8 cellular contexts compared by ENCODE assay signal in the genomic region with DNA sequence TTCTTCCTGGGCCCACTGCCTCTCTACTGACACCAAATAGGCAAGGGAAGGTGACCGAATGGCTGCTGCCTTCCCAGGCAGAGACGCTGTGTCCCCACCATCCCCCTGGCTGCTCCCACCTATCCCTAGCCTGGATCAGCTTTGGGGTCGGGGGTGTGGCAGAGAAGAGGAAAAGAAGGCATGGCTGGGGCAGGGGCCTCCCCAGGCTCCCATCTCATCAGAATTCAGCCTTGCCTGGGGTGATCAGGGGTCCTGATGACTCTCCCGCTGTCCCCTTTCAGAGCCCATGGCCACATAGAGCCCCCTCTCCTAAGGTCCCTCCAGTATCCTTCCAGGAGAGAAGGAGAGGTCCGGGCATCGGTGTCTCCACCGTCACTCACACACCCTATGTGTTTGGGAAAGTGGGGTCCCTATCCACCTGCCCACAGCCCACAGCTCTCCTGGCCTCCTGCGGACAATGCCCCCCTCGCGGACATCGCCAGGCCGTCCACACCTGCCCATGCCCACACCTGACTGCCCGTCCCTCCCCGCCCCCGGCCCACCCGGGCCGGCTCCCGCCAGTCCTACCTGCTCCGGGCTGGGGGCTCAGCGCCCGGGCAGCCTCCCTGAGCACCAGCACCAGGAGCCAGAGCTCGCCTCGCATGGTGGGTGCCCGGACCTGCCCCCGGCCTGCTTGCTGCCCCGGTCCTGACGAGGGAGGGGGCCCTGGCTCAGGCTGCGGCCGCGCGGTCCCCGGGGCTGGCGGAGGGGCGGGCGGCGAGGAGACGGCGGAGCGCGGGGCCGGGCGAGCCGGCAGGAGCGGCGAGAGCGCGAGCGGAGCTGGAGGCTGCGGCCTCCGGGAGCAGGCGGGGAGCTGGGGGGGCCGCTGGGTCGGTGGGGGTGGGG. TPM values are rescaled to one million over a fixed set of nuclear protein-coding genes. Genes with fewer than 3 reads are reported as not detected.
DNase-seq lines count a peak whose midpoint lies in the region; ATAC-seq, FAIRE-seq and TF ChIP-seq lines count a peak whose summit lies in the region.

TSS of gene PLXDC1 (minus strand) at position 843 of the 885 bp plus-strand sequence. CDS start at position 643, 200 bp downstream.

- in situ Hi-C loops in GM12878 (cut with MboI), result loop anchor here (5.0 to 10.0 kb wide), 2 partner anchors 164 to 396 kb away; partner anchors contain the start of gene PSMB3
- in situ Hi-C loops in HepG2 (cut with HindIII; ENCODE audit: extremely low pct_ligation_motif_present, low pct_unique_long_range_greater_than_20kb), result loop anchor here (5.0 to 25.0 kb wide), 4 partner anchors 79 to 389 kb away; partner anchors contain the start of gene PSMB3

- no peak for FAIRE-seq in GM12878 (lab: Jason Lieb, UNC)
- no peak for FAIRE-seq in HepG2 (lab: Jason Lieb, UNC)

- TF ChIP-seq CTCF in GM12878 (IDR thresholded peaks at IDR 0.05 in 2 of 3, conservative IDR thresholded peaks at IDR 0.05 in 1 of 3; ENCODE audit: control insufficient read depth in 2 of 3, extremely low read depth in 1 of 3, insufficient read depth in 1 of 3, low read depth in 3 of 3, low read length in 3 of 3) (no peak), HepG2 (CRISPR knock-in tag; IDR thresholded peaks at IDR 0.05) (no peak), thoracic aorta (IDR thresholded peaks at IDR 0.05) (no peak), GM20000 (IDR thresholded peaks at IDR 0.05; ENCODE audit: extremely low read depth, missing control alignments) (no peak)

- SMC1A ChIA-PET in GM12878 (lab: Charles Lee; ENCODE audit: uncharacterized antibody, unreplicated experiment), result interaction anchor here (3.2 to 4.2 kb wide), 3 partner anchors 14 to 167 kb away, joined by 18 to 117 read pairs (median 47); partner anchors contain the start of gene ARL5C

- WGBS in GM12878 (ENCODE audit: insufficient coverage, insufficient replicate concordance, low lambda C conversion rate, missing lambda C conversion rate), result 4% methylated on average over 19 of the region's 53 CpGs
- 8% methylated on average over 39 of the region's 53 CpGs for WGBS in HepG2 (ENCODE audit: low lambda C conversion rate)

- H3K4me2 ChIP-seq in GM12878 (ENCODE audit: control insufficient read depth, insufficient read depth) (peak within 1 kb of the TSS; percentile 98; the same call in 1 of the 2 replicates), HepG2 (ENCODE audit: low read depth, low read length) (peak within 1 kb of the TSS; percentile 97)

- BruUV-seq in GM12878 (replicated peaks; lab: Mats Ljungman, UMichigan) (no TSS peak), HepG2 (replicated peaks; lab: Mats Ljungman, UMichigan) (no TSS peak)

- ATAC-seq in GM12878 (no peak), HepG2 (no peak), thoracic aorta (ENCODE audit: insufficient number of reproducible peaks, low FRiP score, low read depth) (no peak)

- H3K36me3 ChIP-seq in GM12878 (ENCODE audit: control insufficient read depth in 2 of 2, insufficient read depth in 2 of 2, low read length in 1 of 2), result no peaks in the 10 kb centered on the region
- H3K36me3 ChIP-seq in HepG2 (replicated peaks in 1 of 2; ENCODE audit: control insufficient read depth in 1 of 2, insufficient read depth in 2 of 2, low read length in 2 of 2), result no peaks in the 10 kb centered on the region
- H3K36me3 ChIP-seq in thoracic aorta, result no peaks in the 10 kb centered on the region

- H3K79me2 ChIP-seq in GM12878 (ENCODE audit: control insufficient read depth, insufficient read depth, low read length) (no peaks in the 10 kb centered on the region), HepG2 (ENCODE audit: insufficient read depth, low read length) (no peaks in the 10 kb centered on the region)

- TF ChIP-seq EP300 in GM12878 (IDR thresholded peaks at IDR 0.05; ENCODE audit: borderline replicate concordance in 1 of 2, control insufficient read depth in 1 of 2, low read depth in 2 of 2, low read length in 2 of 2), result no peak
- TF ChIP-seq EP300 in HepG2 (IDR thresholded peaks at IDR 0.05; ENCODE audit: low read depth in 2 of 2, low read length in 2 of 2), result no peak
- no peak for TF ChIP-seq EP300 in HepG2 (CRISPR knock-in tag; IDR thresholded peaks at IDR 0.05; ENCODE audit: borderline replicate concordance)

- TF ChIP-seq RAD21 in GM12878 (IDR thresholded peaks at IDR 0.05; ENCODE audit: insufficient read depth, low read depth, low read length), result no peak
- no peak for TF ChIP-seq RAD21 in HepG2 (CRISPR knock-in tag; IDR thresholded peaks at IDR 0.05)

- peak within 1 kb of the TSS; percentile 87; the same call in 1 of the 2 replicates for H3K4me3 ChIP-seq in GM12878
- peak within 1 kb of the TSS; percentile 44 to 95 (median 69); a peak in 4 of 6 replicates for H3K4me3 ChIP-seq in HepG2 (replicated peaks in 1 of 3; ENCODE audit: insufficient read depth in 1 of 3, low read depth in 2 of 3, low read length in 3 of 3)
- H3K4me3 ChIP-seq in thoracic aorta, result peak within 1 kb of the TSS; percentile 90

- no peak within 1 kb of the TSS for H3K9ac ChIP-seq in GM12878 (ENCODE audit: control insufficient read depth, insufficient read depth, low read length)
- no peak within 1 kb of the TSS for H3K9ac ChIP-seq in HepG2 (ENCODE audit: insufficient read depth, low read depth, low read length)

- CTCF ChIA-PET in GM12878 (lab: Yijun Ruan, JAX) (interaction anchor here (0.9 to 5.9 kb wide), 7 partner anchors 15 to 278 kb away, joined by 3 to 208 read pairs (median 5); partner anchors contain the start of gene ARL5C), HepG2 (lab: Yijun Ruan, JAX; ENCODE audit: low intra/inter-chr PET ratio, low total read pairs) (no interaction called here)

- no peaks in the 10 kb centered on the region for H4K20me1 ChIP-seq in GM12878 (ENCODE audit: control insufficient read depth, insufficient read depth)
- H4K20me1 ChIP-seq in HepG2 (ENCODE audit: insufficient read depth, low read length), result 0 out of 2 replicates have a peak, but pooled peaks cover 2% of the 10 kb centered on the region

- POLR2A ChIA-PET in GM12878 (lab: Charles Lee) (interaction anchor here (1.1 kb wide), 1 partner anchor 32 kb away, joined by 5 read pairs; no protein-coding TSS in a partner anchor), HepG2 (lab: Yijun Ruan, JAX) (interaction anchor here (0.6 kb wide), 1 partner anchor 17 kb away, joined by 3 read pairs; no protein-coding TSS in a partner anchor)

- peak; percentile 12 for DNase-seq in NCI-H345 (lab: John Stamatoyannopoulos, UW)
- no peak for DNase-seq in NCI-H345 treated with DMSO at 0.1 percent for 48 hours (lab: John Stamatoyannopoulos, UW; ENCODE audit: unreplicated experiment)
- no peak for DNase-seq in GM12878 (ENCODE audit: low read depth, low spot score)
- no peak for DNase-seq in HepG2 (ENCODE audit: low spot score)
- no peak for DNase-seq in thoracic aorta (ENCODE audit: low spot score)
- DNase-seq in D341Med (ENCODE audit: low spot score), result no peak
- DNase-seq in GM20000 (ENCODE audit: low spot score), result no peak
- no peak for DNase-seq in A172 (ENCODE audit: low spot score)

- H3K27me3 ChIP-seq in GM12878 (replicated peaks in 1 of 2; ENCODE audit: control insufficient read depth in 2 of 2, insufficient read depth in 2 of 2, low read length in 1 of 2) (peaks cover 5 to 13% of the 10 kb centered on the region in 2 experiments), HepG2 (ENCODE audit: control insufficient read depth in 1 of 2, insufficient read depth in 2 of 2, low read length in 2 of 2) (peaks cover 8 to 40% of the 10 kb centered on the region in 2 experiments), thoracic aorta (replicated peaks; ENCODE audit: insufficient read depth) (no peaks in the 10 kb centered on the region)

- TF ChIP-seq POLR2A in GM12878 (IDR thresholded peaks at IDR 0.05; ENCODE audit: low read depth, low read length) (no peak), HepG2 (IDR thresholded peaks at IDR 0.05; ENCODE audit: insufficient read depth in 1 of 2, low read depth in 2 of 2, low read length in 2 of 2) (no peak)

- RAD21 ChIA-PET in GM12878 (lab: Charles Lee; ENCODE audit: unreplicated experiment), result interaction anchor here (0.7 to 3.9 kb wide), 5 partner anchors 12 to 167 kb away, joined by 3 to 142 read pairs (median 10); no protein-coding TSS in a partner anchor

- H3K27ac ChIP-seq in GM12878 (ENCODE audit: control insufficient read depth, insufficient read depth) (no peak within 1 kb of the TSS), HepG2 (ENCODE audit: extremely low read length, insufficient read depth, low read length) (no peak within 1 kb of the TSS), thoracic aorta (no peak within 1 kb of the TSS)

- H2AFZ ChIP-seq in GM12878 (ENCODE audit: control insufficient read depth, low read depth, low read length), result no peak within 1 kb of the TSS
- H2AFZ ChIP-seq in HepG2 (ENCODE audit: low read length), result no peak within 1 kb of the TSS

- no peaks in the 10 kb centered on the region for H3K9me3 ChIP-seq in GM12878 (replicated peaks; ENCODE audit: control insufficient read depth, insufficient read depth, low read length)
- no peaks in the 10 kb centered on the region for H3K9me3 ChIP-seq in HepG2 (ENCODE audit: low read length)
- no peaks in the 10 kb centered on the region for H3K9me3 ChIP-seq in thoracic aorta

- peaks cover 8% of the 10 kb centered on the region for H3K4me1 ChIP-seq in GM12878 (ENCODE audit: control insufficient read depth, insufficient read depth, low read length)
- H3K4me1 ChIP-seq in HepG2 (ENCODE audit: insufficient read depth, low read length), result peaks cover 31% of the 10 kb centered on the region
- H3K4me1 ChIP-seq in thoracic aorta (ENCODE audit: control insufficient read depth in 1 of 2, low read depth in 2 of 2), result peaks cover 11 to 18% of the 10 kb centered on the region in 2 donors

- intact Hi-C loops in GM12878 (cut with micrococcal nuclease; ENCODE audit: unreplicated experiment) (loop anchor here (5.0 kb wide), 3 partner anchors 91 to 354 kb away; partner anchors contain the start of gene PIP4K2B), HepG2 (cut with micrococcal nuclease; ENCODE audit: unreplicated experiment) (loop anchor here (5.0 to 10.0 kb wide), 2 partner anchors 236 to 279 kb away; partner anchors contain the start of gene LASP1)

RNA-seq across cellular contexts. Expression of gene PLXDC1, which starts in this region (rescaled TPM):
- 1.2 and 1.8 TPM in 2 replicates for total RNA-seq in GM12878 (2013; cell fraction: nucleolus; rRNA removed)
- not detected in 2 replicates for total RNA-seq in GM12878 (2014; rRNA removed)
- not detected in 2 replicates for total RNA-seq in GM12878 (2014; rRNA removed; fragmentation: Illumina TruSeq; extraction: Trizol)
- total RNA-seq in GM12878 (2021), result not detected in 2 replicates
- polyA plus RNA-seq in GM12878 (2011; ENCODE audit: low read depth), result not detected
- polyA plus RNA-seq in GM12878 (2011; rRNA removed), result 0.16 and 0.22 TPM in 2 replicates
- polyA plus RNA-seq in GM12878 (2011; cell fraction: cytosol; rRNA removed), result 0.04 and 0.23 TPM in 2 replicates
- polyA plus RNA-seq in GM12878 (2011; cell fraction: nucleus; rRNA removed), result 0.45 and 0.63 TPM in 2 replicates
- polyA plus RNA-seq in GM12878 (2012), result 0.22 and 0.28 TPM in 2 replicates
- 0.03 TPM in 1 of 2 replicates, not detected in the other for polyA plus RNA-seq in GM12878 (2014; fragmentation: Illumina TruSeq; extraction: Trizol)
- polyA plus RNA-seq in GM12878 (2014; fragmentation: Nextera tagmentation; extraction: Ambion mirVana), result not detected
- not detected in 2 replicates for polyA plus RNA-seq in GM12878 (2014; rRNA removed)
- under 1 TPM in 1 of 2 experiments, not detected in 1; 0.30 TPM for polyA plus RNA-seq in GM12878 (2016; fragmentation: Nextera tagmentation; extraction: Ambion mirVana)
- not detected in 2 replicates for polyA minus RNA-seq in GM12878 (2011; rRNA and poly(A)+ RNA removed)
- not detected in 2 replicates for polyA minus RNA-seq in GM12878 (2011; cell fraction: cytosol; rRNA and poly(A)+ RNA removed)
- polyA minus RNA-seq in GM12878 (2011; cell fraction: nucleus; rRNA and poly(A)+ RNA removed), result not detected in 2 replicates
- total RNA-seq in HepG2 (2016; rRNA removed; fragmentation: Illumina TruSeq; extraction: Trizol), result not detected in 2 replicates
- total RNA-seq in HepG2 (2016; cell fraction: cytosol; rRNA removed; fragmentation: Illumina TruSeq; extraction: Trizol; ENCODE audit: low read depth), result not detected in 2 replicates
- not detected in 2 replicates for total RNA-seq in HepG2 (2016; cell fraction: insoluble cytoplasmic fraction; rRNA removed; fragmentation: Illumina TruSeq; extraction: Trizol)
- not detected in 2 replicates for total RNA-seq in HepG2 (2016; cell fraction: membrane; rRNA removed; fragmentation: Illumina TruSeq; extraction: Trizol)
- total RNA-seq in HepG2 (2016; cell fraction: nucleus; rRNA removed; fragmentation: Illumina TruSeq; extraction: Trizol), result not detected in 2 replicates
- polyA plus RNA-seq in HepG2 (2011; rRNA removed), result not detected in 2 replicates
- not detected in 2 replicates for polyA plus RNA-seq in HepG2 (2011; cell fraction: cytosol; rRNA removed)
- not detected in 2 replicates for polyA plus RNA-seq in HepG2 (2011; cell fraction: nucleus; rRNA removed)
- not detected in 2 replicates for polyA plus RNA-seq in HepG2 (2012)
- polyA plus RNA-seq in HepG2 (2016; cell fraction: cytosol; fragmentation: Illumina TruSeq; extraction: Trizol; ENCODE audit: low read depth), result not detected in 2 replicates
- polyA plus RNA-seq in HepG2 (2016; cell fraction: insoluble cytoplasmic fraction; fragmentation: Illumina TruSeq; extraction: Trizol; ENCODE audit: low read depth), result not detected in 2 replicates
- not detected in 2 replicates for polyA plus RNA-seq in HepG2 (2016; cell fraction: membrane; fragmentation: Illumina TruSeq; extraction: Trizol; ENCODE audit: low read depth)
- polyA plus RNA-seq in HepG2 (2016; cell fraction: nucleus; fragmentation: Illumina TruSeq; extraction: Trizol; ENCODE audit: insufficient read depth, low read depth), result not detected in 2 replicates
- polyA minus RNA-seq in HepG2 (2011; rRNA and poly(A)+ RNA removed; ENCODE audit: low replicate concordance), result 0.44 TPM in 1 of 2 replicates, not detected in the other
- not detected in 2 replicates for polyA minus RNA-seq in HepG2 (2011; cell fraction: cytosol; rRNA and poly(A)+ RNA removed)
- polyA minus RNA-seq in HepG2 (2011; cell fraction: nucleus; rRNA and poly(A)+ RNA removed), result not detected in 2 replicates
- 10 to 100 TPM in 1 of 2 donors, 1 to 10 TPM in 1; 7.0 to 13.9 TPM for total RNA-seq in thoracic aorta
- 0.64 and 2.1 TPM in 2 replicates for total RNA-seq in A172 (2014; rRNA removed; shearing (Covaris generic))
